11 cellular contexts compared by ENCODE assay signal in genomic region chr7:143411976-143412708, GRCh38. TPM values are rescaled to one million over a fixed set of nuclear protein-coding genes. Genes with fewer than 3 reads are reported as not detected.
"Had no signal": no experiment of that assay in that cellular context is flagged by ENCODE, and none has a peak within 500 bp of the region (broad histone marks: within the 10 kb centered on the region; RNA-seq: fewer than 3 reads in every experiment).

No MANE protein-coding gene starts in this region.

- ATAC-seq: activated CD4-positive, CD25-positive, alpha-beta regulatory T cell treated with anti-CD3 and anti-CD28 coated beads, Interleukin-2, amount 50 U/mL, for 24 hours; gastrocnemius medialis had no signal

- H3K27me3 ChIP-seq: gastrocnemius medialis, thyroid gland had no signal

- H3K27ac ChIP-seq: gastrocnemius medialis, thyroid gland had no signal

- H3K36me3 ChIP-seq: gastrocnemius medialis, thyroid gland had no signal

- H3K4me3 ChIP-seq: gastrocnemius medialis, thyroid gland had no signal

- H3K4me1 ChIP-seq: gastrocnemius medialis had no signal

- DNase-seq: activated naive CD4-positive, alpha-beta T cell; gastrocnemius medialis; stimulated activated CD4-positive, alpha-beta T cell treated with anti-CD3 and anti-CD28 coated beads, Interleukin-15, amount 100 ng/mL, for 24 hours; stimulated activated CD4-positive, alpha-beta T cell treated with anti-CD3 and anti-CD28 coated beads, Interleukin-4, amount 100 ng/mL, for 4 hours; thyroid gland had no signal

- H3K9me3 Mint-ChIP-seq: neural crest cell; T-helper 2 cell treated with Interferon-gamma antibody and Interleukin-4, amounts not matched to agents 5 μg/mL and 100 μg/mL, for 36 hours had no signal

- H3K9me3 ChIP-seq: gastrocnemius medialis, thyroid gland had no signal

- H3K4me3 Mint-ChIP-seq: neural crest cell; T-helper 2 cell treated with Interferon-gamma antibody and Interleukin-4, amounts not matched to agents 5 μg/mL and 100 μg/mL, for 36 hours had no signal

- H3K27ac Mint-ChIP-seq: T-helper 2 cell treated with Interferon-gamma antibody and Interleukin-4, amounts not matched to agents 5 μg/mL and 100 μg/mL, for 36 hours had no signal

RNA-seq across cellular contexts. Expression of gene EPHA1, which starts 3.5 kb away (rescaled TPM):
- total RNA-seq: cardiac septum, gastrocnemius medialis, neural crest cell, osteocyte had no signal

RNA-seq across cellular contexts. Expression of gene TAS2R60, which starts 31.1 kb away (rescaled TPM):
- total RNA-seq: cardiac septum, gastrocnemius medialis, lower leg skin, neural crest cell, osteocyte, thyroid gland had no signal
